8 cellular contexts compared by ENCODE assay signal in the genomic region with DNA sequence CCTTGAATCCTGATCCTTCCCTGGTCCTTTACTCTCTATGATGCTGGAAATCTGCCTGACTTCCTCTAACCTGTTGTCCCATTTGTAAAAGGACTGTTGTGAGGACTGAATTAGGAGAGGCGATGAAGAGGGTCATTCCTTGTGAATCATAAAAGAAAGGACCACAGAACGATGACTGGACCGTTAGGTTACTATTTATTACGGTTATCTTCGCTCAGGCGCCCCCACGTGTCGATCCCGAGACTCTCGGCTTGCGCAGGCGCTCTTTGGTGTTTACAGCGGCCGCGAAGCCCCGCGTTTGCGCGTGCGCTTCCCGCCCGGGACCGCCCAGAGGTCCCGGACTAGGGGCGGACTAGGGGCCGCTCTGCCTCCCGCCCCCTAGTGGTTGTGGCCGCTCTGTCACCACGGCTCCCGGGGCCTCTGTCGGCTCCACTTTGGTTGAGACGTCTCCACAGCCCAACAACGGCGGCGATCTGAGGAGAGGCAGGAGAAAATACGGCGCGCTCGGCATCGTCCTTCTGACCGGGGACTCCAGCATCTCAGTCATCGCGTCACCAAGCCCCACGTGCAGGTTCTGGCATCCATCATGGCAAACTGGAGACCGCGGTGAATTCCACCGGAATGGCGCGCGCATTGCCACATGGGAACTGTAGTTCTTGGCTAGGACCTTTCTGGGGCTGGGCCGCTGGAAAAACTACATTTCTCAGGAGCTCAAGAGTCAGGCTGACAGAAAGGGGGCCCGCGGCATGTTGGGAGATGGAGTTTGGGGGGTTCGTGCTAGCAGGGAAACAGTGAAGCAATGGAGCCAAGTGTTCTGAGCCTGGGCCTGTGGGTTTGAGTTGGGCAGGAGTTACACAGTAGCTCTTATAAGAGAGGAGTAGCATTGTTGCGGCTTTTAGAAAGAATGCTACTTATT. TPM values are rescaled to one million over a fixed set of nuclear protein-coding genes. Genes with fewer than 3 reads are reported as not detected.
DNase-seq lines count a peak whose midpoint lies in the region; ATAC-seq, FAIRE-seq and TF ChIP-seq lines count a peak whose summit lies in the region.

A gene with protein sequence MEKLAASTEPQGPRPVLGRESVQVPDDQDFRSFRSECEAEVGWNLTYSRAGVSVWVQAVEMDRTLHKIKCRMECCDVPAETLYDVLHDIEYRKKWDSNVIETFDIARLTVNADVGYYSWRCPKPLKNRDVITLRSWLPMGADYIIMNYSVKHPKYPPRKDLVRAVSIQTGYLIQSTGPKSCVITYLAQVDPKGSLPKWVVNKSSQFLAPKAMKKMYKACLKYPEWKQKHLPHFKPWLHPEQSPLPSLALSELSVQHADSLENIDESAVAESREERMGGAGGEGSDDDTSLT (minus strand): TSS at position 596 of the 916 bp plus-strand sequence. CDS start 12,866 bp downstream, outside the sequence.

- H3K36me3 ChIP-seq in heart right ventricle (no peaks in the 10 kb centered on the region), upper lobe of right lung (no peaks in the 10 kb centered on the region)

- peak; percentile 99 for FAIRE-seq in GM12892 (lab: Jason Lieb, UNC)

- peak within 1 kb of the TSS; percentile 51 to 78 (median 68) for H3K4me3 ChIP-seq in heart right ventricle
- peak within 1 kb of the TSS; percentile 68 for H3K4me3 ChIP-seq in upper lobe of right lung

- TF ChIP-seq CTCF in heart right ventricle (IDR thresholded peaks at IDR 0.05): peak; percentile 94 to 100 (median 98)
- peak; percentile 95 for TF ChIP-seq CTCF in upper lobe of right lung (IDR thresholded peaks at IDR 0.05)

- H3K4me1 ChIP-seq in heart right ventricle (peaks cover 7 to 37% (median 34%) of the 10 kb centered on the region in 9 donors), upper lobe of right lung (peaks cover 28% of the 10 kb centered on the region)

- peak; percentile 73; the same call in 1 of the 2 replicates for TF ChIP-seq POLR2A in GM12892 (IDR thresholded peaks at IDR 0.05; ENCODE audit: low read depth, low read length)

- ATAC-seq in HG02852 (IDR thresholded peaks at IDR 0.05; ENCODE audit: unreplicated experiment) (peak; percentile 85), heart right ventricle (peak; percentile 95 to 98 (median 97)), upper lobe of right lung (peak; percentile 97)

- DNase-seq in GM12892 (ENCODE audit: insufficient read length): peak; percentile 96
- DNase-seq in NCI-H146 (lab: John Stamatoyannopoulos, UW): peak; percentile 93
- DNase-seq in T-helper 1 cell: peak; percentile 86 to 96 (median 90)
- DNase-seq in amniotic epithelial cell (ENCODE audit: low read depth): peak; percentile 92
- DNase-seq in heart right ventricle: peak; percentile 96 to 97
- DNase-seq in posterior vena cava (ENCODE audit: low spot score): peak; percentile 99
- DNase-seq in upper lobe of right lung: peak; percentile 98

- H3K9me3 ChIP-seq in heart right ventricle (no peaks in the 10 kb centered on the region), upper lobe of right lung (no peaks in the 10 kb centered on the region)

- 1% methylated on average over 55 of the region's 55 CpGs for WGBS in heart right ventricle, 2 donors

- peak within 1 kb of the TSS; percentile 83 to 96 (median 90) for H3K27ac ChIP-seq in heart right ventricle
- H3K27ac ChIP-seq in upper lobe of right lung: peak within 1 kb of the TSS; percentile 87

- intact Hi-C loops in heart right ventricle (cut with DNase I): loop anchor here in 9 of 10 donors (1.0 to 10.0 kb wide), 7 partner anchors 66 to 209 kb away; no protein-coding TSS in a partner anchor
- intact Hi-C loops in posterior vena cava (cut with DNase I): loop anchor here (5.0 kb wide), 1 partner anchor 66 kb away; no protein-coding TSS in a partner anchor
- intact Hi-C loops in upper lobe of right lung (cut with DNase I): loop anchor here (5.0 kb wide), 1 partner anchor 66 kb away; no protein-coding TSS in a partner anchor

- no peaks in the 10 kb centered on the region for H3K27me3 ChIP-seq in heart right ventricle
- H3K27me3 ChIP-seq in upper lobe of right lung: no peaks in the 10 kb centered on the region

RNA-seq across cellular contexts. Expression of the gene that starts here (rescaled TPM):
- polyA plus RNA-seq in GM12892 (2012; ENCODE audit: missing spikeins): 24.3 TPM
- total RNA-seq in heart right ventricle: 10 to 100 TPM; 36.1 to 97.9 (median 51.3) TPM
- 100 to 1,000 TPM in 1 of 2 donors, 10 to 100 TPM in 1; 40.8 to 291 TPM for polyA plus RNA-seq in heart right ventricle
- 10 to 100 TPM; 20.4 to 22.1 TPM for total RNA-seq in posterior vena cava
- total RNA-seq in upper lobe of right lung: 116 TPM

Comparison
In these comparisons a context has a peak if more than half of its experiments do, and no peak if none do; other contexts are left out.
1. Peak in every context shown above with its lines: DNase-seq, ATAC-seq, H3K4me3 ChIP-seq and H3K27ac ChIP-seq.